Comparison of ENCODE assay signal across 8 cellular contexts in the genomic region with DNA sequence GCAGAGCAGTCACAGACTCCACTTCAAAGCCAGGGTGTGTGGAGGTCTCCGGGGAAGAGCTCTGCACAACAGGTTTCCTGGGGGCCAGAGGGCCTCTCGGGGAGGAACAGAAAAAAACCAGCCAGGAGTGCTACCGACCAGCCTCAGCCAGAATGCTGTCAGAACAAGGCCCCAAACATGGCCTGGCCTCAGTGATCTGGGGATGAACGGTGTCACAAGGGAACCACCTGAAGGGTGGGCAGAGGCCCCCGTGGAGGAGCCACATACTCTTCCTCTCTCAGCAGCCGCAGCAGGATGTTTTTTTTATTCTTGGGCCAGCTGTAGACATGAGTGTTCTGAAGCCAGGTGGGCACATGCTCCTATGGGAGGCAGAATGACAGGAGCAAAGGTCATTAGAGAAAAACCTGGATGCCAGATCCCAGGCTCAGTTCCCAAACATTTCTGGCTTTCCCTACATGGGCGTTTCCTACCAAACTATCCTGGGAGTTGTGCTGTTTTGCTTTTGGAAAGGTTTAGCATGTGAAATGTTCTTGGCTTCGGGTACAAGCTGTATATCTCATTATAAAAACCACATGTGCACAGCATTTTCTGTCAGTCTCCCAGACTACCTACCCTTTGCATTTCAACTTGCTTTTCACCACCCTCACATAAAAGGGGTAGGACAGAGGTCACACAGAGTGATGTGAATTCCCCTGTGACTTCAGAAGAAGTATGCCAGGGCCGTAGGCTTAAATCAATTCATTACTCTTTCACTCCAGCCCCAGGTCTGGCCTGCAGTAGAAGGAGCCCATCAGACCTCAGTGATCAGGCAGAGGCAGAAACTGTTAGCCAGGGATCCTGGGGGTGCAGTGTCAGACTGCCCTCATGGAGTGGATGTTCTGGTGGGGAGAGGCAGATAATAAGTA. TPM values are rescaled to one million over a fixed set of nuclear protein-coding genes. Genes with fewer than 3 reads are reported as not detected.
A peak's percentile ranks its signal among the peaks of the same experiment; 100 is the strongest.
DNase-seq lines count a peak whose midpoint lies in the region; ATAC-seq lines count a peak whose summit lies in the region.

No MANE protein-coding gene starts in this region.

- H3K27ac ChIP-seq in substantia nigra (ENCODE audit: low read depth, low read length, poor library complexity, severe bottlenecking), result peak overlapping the region; percentile 5

- DNase-seq in DMS53 (lab: John Stamatoyannopoulos, UW) (peak; percentile 34), DMS53 treated with DMSO at 0.1 percent for 48 hours (lab: John Stamatoyannopoulos, UW; ENCODE audit: unreplicated experiment) (no peak), left kidney (ENCODE audit: low read depth, low spot score) (peak; percentile 43), substantia nigra (lab: John Stamatoyannopoulos, UW) (no peak), midbrain (lab: John Stamatoyannopoulos, UW) (no peak)
- DNase-seq in activated CD8-positive, alpha-beta T cell treated with anti-CD3 and anti-CD28 coated beads, Interleukin-2, amount 10 ng/mL, durations not matched to agents 7 days and 5 days, result peak; percentile 45
- DNase-seq in stimulated activated CD4-positive, alpha-beta T cell treated with anti-CD3 and anti-CD28 coated beads, Interleukin-4, amount 100 ng/mL, for 1 hour, result no peak

- H3K27ac Mint-ChIP-seq in activated CD8-positive, alpha-beta T cell treated with anti-CD3 and anti-CD28 coated beads, Interleukin-2, amount 10 ng/mL, durations not matched to agents 7 days and 5 days, result peak overlapping the region; percentile 76

- H3K4me3 Mint-ChIP-seq in activated CD8-positive, alpha-beta T cell treated with anti-CD3 and anti-CD28 coated beads, Interleukin-2, amount 10 ng/mL, durations not matched to agents 7 days and 5 days, result no peak overlapping the region

- no peaks in the 10 kb centered on the region for H3K9me3 Mint-ChIP-seq in activated CD8-positive, alpha-beta T cell treated with anti-CD3 and anti-CD28 coated beads, Interleukin-2, amount 10 ng/mL, durations not matched to agents 7 days and 5 days (ENCODE audit: insufficient read depth)

- no peaks in the 10 kb centered on the region for H3K27me3 Mint-ChIP-seq in activated CD8-positive, alpha-beta T cell treated with anti-CD3 and anti-CD28 coated beads, Interleukin-2, amount 10 ng/mL, durations not matched to agents 7 days and 5 days (ENCODE audit: low read depth)

- peaks cover 53% of the 10 kb centered on the region for H3K36me3 Mint-ChIP-seq in activated CD8-positive, alpha-beta T cell treated with anti-CD3 and anti-CD28 coated beads, Interleukin-2, amount 10 ng/mL, durations not matched to agents 7 days and 5 days (ENCODE audit: low read depth)

- POLR2A ChIA-PET in activated CD8-positive, alpha-beta T cell treated with anti-CD3 and anti-CD28 coated beads, Interleukin-2, amount 10 ng/mL, durations not matched to agents 7 days and 5 days (lab: Charles Lee), result no interaction called here

- H3K4me1 Mint-ChIP-seq in activated CD8-positive, alpha-beta T cell treated with anti-CD3 and anti-CD28 coated beads, Interleukin-2, amount 10 ng/mL, durations not matched to agents 7 days and 5 days (ENCODE audit: low read depth), result peaks cover 30% of the 10 kb centered on the region

- CTCF ChIA-PET in activated CD8-positive, alpha-beta T cell treated with anti-CD3 and anti-CD28 coated beads, Interleukin-2, amount 10 ng/mL, durations not matched to agents 7 days and 5 days (lab: Charles Lee), result interaction anchor here (0.9 to 1.5 kb wide), 4 partner anchors 8 to 81 kb away, joined by 3 read pairs; no protein-coding TSS in a partner anchor

- ATAC-seq in activated CD8-positive, alpha-beta T cell treated with anti-CD3 and anti-CD28 coated beads, Interleukin-2, amount 10 ng/mL, durations not matched to agents 7 days and 5 days, result peak; percentile 69
- no peak for ATAC-seq in GM18511 (IDR thresholded peaks at IDR 0.05; ENCODE audit: unreplicated experiment)

RNA-seq across cellular contexts. Expression of a gene that starts 46.2 kb away (rescaled TPM):
- total RNA-seq in activated CD8-positive, alpha-beta T cell treated with anti-CD3 and anti-CD28 coated beads, Interleukin-2, amount 10 ng/mL, durations not matched to agents 7 days and 5 days, result 10 to 100 TPM; 22.7 to 24.4 TPM

Comparison
In these comparisons a context has a peak if more than half of its experiments do, and no peak if none do; other contexts are left out.
1. DNase-seq: peak in DMS53 (single experiment), activated CD8-positive, alpha-beta T cell treated with anti-CD3 and anti-CD28 coated beads, Interleukin-2, amount 10 ng/mL, durations not matched to agents 7 days and 5 days (single experiment) and left kidney (single experiment); none in DMS53 treated with DMSO at 0.1 percent for 48 hours (single experiment), substantia nigra (0 of 49), midbrain (single experiment) and stimulated activated CD4-positive, alpha-beta T cell treated with anti-CD3 and anti-CD28 coated beads, Interleukin-4, amount 100 ng/mL, for 1 hour (single experiment).